In genomic region chr12:32595251-32595650, GRCh38 we compare ENCODE assay signal across 16 cellular contexts.
A peak's percentile ranks its signal among the peaks of the same experiment; 100 is the strongest.
DNase-seq lines count a peak whose midpoint lies in the region; ATAC-seq and TF ChIP-seq lines count a peak whose summit lies in the region.
"Had no signal": no experiment of that assay in that cellular context is flagged by ENCODE, and none has a peak within 500 bp of the region (broad histone marks: within the 10 kb centered on the region; RNA-seq: fewer than 3 reads in every experiment).

No MANE protein-coding gene starts in this region.

- no peaks in the 10 kb centered on the region for H3K9me2 ChIP-seq in MM.1S (replicated peaks; ENCODE audit: insufficient read depth, low read length)

- no peaks in the 10 kb centered on the region for H3F3A ChIP-seq in MM.1S (ENCODE audit: insufficient read depth, low read length)

- peak; percentile 10 for ATAC-seq in esophagus mucosa
- no peak for ATAC-seq in heart right ventricle
- ATAC-seq: Right ventricle myocardium inferior had no signal

- DNase-seq in GM03348 (ENCODE audit: low spot score) (peak; percentile 14), NCI-H2107 (lab: John Stamatoyannopoulos, UW) (peak; percentile 4), skeletal muscle cell (ENCODE audit: low read depth) (peak; percentile 41), MM.1S (no peak), heart right ventricle (no peak), SHP77 treated with DMSO at 0.1 percent for 48 hours (lab: John Stamatoyannopoulos, UW) (no peak)
- DNase-seq: activated CD4-positive, CD25-positive, alpha-beta regulatory T cell treated with anti-CD3 and anti-CD28 coated beads, Interleukin-2, amount 50 U/mL, for 72 hours; activated CD8-positive, alpha-beta memory T cell treated with anti-CD3 and anti-CD28 coated beads, Interleukin-2, amount 50 U/mL, for 4 hours; activated naive CD4-positive, alpha-beta T cell; CD4-positive, CD25-positive, alpha-beta regulatory T cell; DMS79; NCI-H1092 treated with DMSO at 0.1 percent for 48 hours; nephron progenitor cell; NK-92 treated with Interleukin-12 subunit alpha and Interleukin-12 subunit beta, amount 100 ng/mL, for 24 hours had no signal

- H3K9ac ChIP-seq in MM.1S (ENCODE audit: low read length) = no peak overlapping the region

- H3K9me3 ChIP-seq in MM.1S (replicated peaks; ENCODE audit: insufficient read depth, low read length) = no peaks in the 10 kb centered on the region
- no peaks in the 10 kb centered on the region for H3K9me3 ChIP-seq in heart right ventricle

- H3K36me3 ChIP-seq in MM.1S (replicated peaks; ENCODE audit: insufficient read depth, low read length) (peaks cover 6% of the 10 kb centered on the region; the same call in 1 of the 2 replicates), heart right ventricle (peaks cover 0 to 67% (median 0%) of the 10 kb centered on the region in 9 donors)

- H3K4me1 ChIP-seq in MM.1S (ENCODE audit: low read length) = no peaks in the 10 kb centered on the region
- peaks cover 0 to 15% (median 8%) of the 10 kb centered on the region in 9 donors for H3K4me1 ChIP-seq in heart right ventricle

- H3K27me3 ChIP-seq in MM.1S (replicated peaks; ENCODE audit: insufficient read depth, low read length) (no peaks in the 10 kb centered on the region), heart right ventricle (no peaks in the 10 kb centered on the region)

- no peak overlapping the region for H3K4me2 ChIP-seq in MM.1S (ENCODE audit: low read depth, low read length)

- no peak for TF ChIP-seq CTCF in MM.1S (IDR thresholded peaks at IDR 0.05; ENCODE audit: low read length)
- no peak for TF ChIP-seq CTCF in heart right ventricle (IDR thresholded peaks at IDR 0.05)

- intact Hi-C loops in heart right ventricle (cut with DNase I) = no loop called here

- no peak overlapping the region for H3K4me3 ChIP-seq in skeletal muscle cell (ENCODE audit: low read depth, low read length)
- no peak overlapping the region for H3K4me3 ChIP-seq in MM.1S (ENCODE audit: low read length)
- no peak overlapping the region for H3K4me3 ChIP-seq in heart right ventricle

- H2AFZ ChIP-seq in MM.1S (ENCODE audit: low read length) = no peak overlapping the region

- 81 to 85% methylated on average over 2 of the region's 2 CpGs for WGBS in heart right ventricle, 2 donors

- no peak overlapping the region for H3K27ac ChIP-seq in MM.1S (ENCODE audit: low read length)
- no peak overlapping the region for H3K27ac ChIP-seq in heart right ventricle

- no peaks in the 10 kb centered on the region for H4K20me1 ChIP-seq in MM.1S (ENCODE audit: insufficient read depth, low read length)

- H3K79me2 ChIP-seq in MM.1S (ENCODE audit: low read length) = peaks cover 18% of the 10 kb centered on the region

Comparison
In these comparisons a context has a peak if more than half of its experiments do, and no peak if none do; other contexts are left out.
1. DNase-seq: peak in GM03348 (single experiment), NCI-H2107 (single experiment) and skeletal muscle cell (single experiment); none in MM.1S (single experiment), heart right ventricle (0 of 2) and SHP77 treated with DMSO at 0.1 percent for 48 hours (single experiment).